In genomic region chr1:22542886-22543285, GRCh38 we compare ENCODE assay signal across 2 cellular contexts.
A peak's percentile ranks its signal among the peaks of the same experiment; 100 is the strongest.
TF ChIP-seq lines count a peak whose summit lies in the region.

No MANE protein-coding gene starts in this region.

TF ChIP-seq in HepG2, 621 proteins besides CTCF, POLR2A, EP300 and RAD21:
- TF ChIP-seq ZMYM3 (CRISPR knock-in tag; IDR thresholded peaks at IDR 0.05) = no peak
- peak; percentile 81 for TF ChIP-seq ZNF629 (CRISPR knock-in tag; conservative IDR thresholded peaks at IDR 0.05)

TF ChIP-seq in K562, 482 proteins besides CTCF, POLR2A, EP300 and RAD21:
- TF ChIP-seq E2F3 (CRISPR knock-in tag; IDR thresholded peaks at IDR 0.05) (no peak), RBM25 (IDR thresholded peaks at IDR 0.05; ENCODE audit: low read depth, low read length, severe bottlenecking) (peak; percentile 83), BCOR (IDR thresholded peaks at IDR 0.05) (peak; percentile 35; the same call in 1 of the 2 replicates), RHOXF2B (CRISPR knock-in tag; conservative IDR thresholded peaks at IDR 0.05) (no peak)
